In the genomic region with DNA sequence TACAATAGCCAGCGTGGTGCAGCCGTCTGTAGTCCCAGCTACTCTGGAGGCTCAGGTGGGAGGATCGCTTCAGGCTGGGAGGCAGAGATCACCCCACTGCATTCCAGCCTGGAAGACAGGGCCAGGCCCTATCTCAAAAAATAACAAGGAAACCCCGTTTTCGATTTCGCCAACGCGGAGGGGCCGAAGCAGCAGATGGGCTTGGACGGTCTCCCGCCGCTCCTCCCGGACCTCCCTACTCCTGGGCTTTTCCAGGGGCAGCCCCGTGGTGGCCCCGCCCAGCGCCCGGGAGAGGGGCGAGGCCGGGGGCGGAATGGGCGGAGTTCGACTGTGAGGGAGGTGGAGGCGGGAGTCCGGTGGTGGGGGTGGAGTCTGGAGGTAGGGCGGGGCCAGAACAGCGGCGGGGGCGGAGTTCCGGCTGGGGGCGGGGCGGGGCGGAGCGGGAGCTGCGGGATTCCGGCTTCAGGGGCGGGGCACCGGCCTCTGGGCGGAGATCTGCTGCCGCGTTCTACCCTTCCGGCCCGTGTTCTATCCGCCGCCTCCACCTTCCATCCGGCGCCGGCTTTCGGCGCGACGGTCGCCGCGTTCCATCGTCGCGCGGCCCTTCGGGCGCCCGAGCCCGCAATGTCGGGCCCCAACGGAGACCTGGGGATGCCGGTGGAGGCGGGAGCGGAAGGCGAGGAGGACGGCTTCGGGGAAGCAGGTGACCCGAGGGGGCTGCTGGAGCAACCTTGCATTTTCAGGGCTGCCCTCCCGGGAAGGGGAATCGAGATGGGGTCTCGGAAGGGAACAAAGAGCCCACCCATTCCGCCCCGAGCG, we compare ENCODE assay signal across 1 cellular context.
A peak's percentile ranks its signal among the peaks of the same experiment; 100 is the strongest.
TF ChIP-seq lines count a peak whose summit lies in the region.

A gene with protein sequence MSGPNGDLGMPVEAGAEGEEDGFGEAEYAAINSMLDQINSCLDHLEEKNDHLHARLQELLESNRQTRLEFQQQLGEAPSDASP (plus strand): TSS at position 482 of the 819 bp plus-strand sequence. CDS start 143 bp downstream, at position 625.

TF ChIP-seq in SK-N-SH, 30 proteins besides CTCF, POLR2A, EP300 and RAD21 (continued from another document):
- TF ChIP-seq, protein P1, sequence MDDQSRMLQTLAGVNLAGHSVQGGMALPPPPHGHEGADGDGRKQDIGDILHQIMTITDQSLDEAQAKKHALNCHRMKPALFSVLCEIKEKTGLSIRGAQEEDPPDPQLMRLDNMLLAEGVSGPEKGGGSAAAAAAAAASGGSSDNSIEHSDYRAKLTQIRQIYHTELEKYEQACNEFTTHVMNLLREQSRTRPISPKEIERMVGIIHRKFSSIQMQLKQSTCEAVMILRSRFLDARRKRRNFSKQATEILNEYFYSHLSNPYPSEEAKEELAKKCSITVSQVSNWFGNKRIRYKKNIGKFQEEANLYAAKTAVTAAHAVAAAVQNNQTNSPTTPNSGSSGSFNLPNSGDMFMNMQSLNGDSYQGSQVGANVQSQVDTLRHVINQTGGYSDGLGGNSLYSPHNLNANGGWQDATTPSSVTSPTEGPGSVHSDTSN (IDR thresholded peaks at IDR 0.05): no peak
- TF ChIP-seq RCOR1 (IDR thresholded peaks at IDR 0.05; ENCODE audit: low read length) (no peak), EZH2phosphoT487 (IDR thresholded peaks at IDR 0.05; ENCODE audit: borderline replicate concordance, low read depth) (no peak), RXRA (IDR thresholded peaks at IDR 0.05; ENCODE audit: borderline replicate concordance, low read depth) (no peak), POLR2AphosphoS5 (IDR thresholded peaks at IDR 0.05; ENCODE audit: low read depth, low read length) (peak; percentile 86), SIN3A (IDR thresholded peaks at IDR 0.05; ENCODE audit: borderline replicate concordance, low read depth, low read length) (peak; percentile 81; the same call in 1 of the 2 replicates)
- TF ChIP-seq, protein P2, sequence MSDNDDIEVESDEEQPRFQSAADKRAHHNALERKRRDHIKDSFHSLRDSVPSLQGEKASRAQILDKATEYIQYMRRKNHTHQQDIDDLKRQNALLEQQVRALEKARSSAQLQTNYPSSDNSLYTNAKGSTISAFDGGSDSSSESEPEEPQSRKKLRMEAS (IDR thresholded peaks at IDR 0.05; ENCODE audit: low read depth): peak; percentile 42; the same call in 1 of the 2 replicates
